Comparison of ENCODE assay signal across 18 cellular contexts in the genomic region with DNA sequence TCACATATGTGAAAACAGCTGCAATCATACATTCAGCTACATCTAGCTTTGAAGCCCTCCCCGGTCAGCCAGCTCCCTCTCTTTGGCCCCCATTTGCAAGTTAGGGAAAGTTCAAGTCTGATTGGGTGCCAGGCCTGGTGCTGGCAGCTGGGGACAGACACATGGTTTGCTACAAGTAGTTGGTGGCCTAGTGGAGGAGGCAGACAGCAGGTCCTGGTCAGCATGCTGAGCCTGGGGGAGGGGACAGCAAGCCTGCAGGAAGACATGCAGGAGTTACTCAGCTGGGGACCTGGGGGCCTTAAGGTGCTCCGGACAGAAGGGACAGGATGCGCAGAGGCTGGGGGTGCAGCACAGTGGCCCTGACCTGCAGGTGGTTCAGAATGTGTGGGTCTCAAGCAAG.
A peak's percentile ranks its signal among the peaks of the same experiment; 100 is the strongest.
DNase-seq lines count a peak whose midpoint lies in the region; ATAC-seq and TF ChIP-seq lines count a peak whose summit lies in the region.
"Had no signal": no experiment of that assay in that cellular context is flagged by ENCODE, and none has a peak within 500 bp of the region (broad histone marks: within the 10 kb centered on the region; RNA-seq: fewer than 3 reads in every experiment).

No MANE protein-coding gene starts in this region.

- H3K4me3 ChIP-seq in testis = no peak overlapping the region
- H3K4me3 ChIP-seq: BLaER1, HAP-1 had no signal

- WGBS in testis, 2 donors = 79 to 91% methylated on average over 3 of the region's 3 CpGs

- ATAC-seq in T-helper 17 cell = no peak
- no peak for ATAC-seq in stimulated activated naive B cell treated with anti-CD40 and anti-IgM and Interleukin-4, amounts not matched to agents 10 μg/mL and 1 μg/mL and 100 μg/mL, for 72 hours (replicated peaks)
- ATAC-seq: CD8-positive, alpha-beta T cell had no signal

- peaks cover 3% of the 10 kb centered on the region for H3K9me3 ChIP-seq in T-helper 17 cell (ENCODE audit: control insufficient read depth, low read length, poor library complexity, severe bottlenecking)
- H3K9me3 ChIP-seq in testis = no peaks in the 10 kb centered on the region
- H3K9me3 ChIP-seq: HAP-1 had no signal

- peaks cover 64% of the 10 kb centered on the region for H3K9me3 Mint-ChIP-seq in chondrocyte (ENCODE audit: low read depth)
- peaks cover 62% of the 10 kb centered on the region for H3K9me3 Mint-ChIP-seq in osteocyte (ENCODE audit: unreplicated experiment)
- H3K9me3 Mint-ChIP-seq in stimulated activated naive B cell treated with anti-CD40 and anti-IgM and Interleukin-4, amounts not matched to agents 10 μg/mL and 1 μg/mL and 100 μg/mL, for 72 hours = peaks cover 24 to 32% of the 10 kb centered on the region in 2 donors

- H3K27ac Mint-ChIP-seq in T-helper 17 cell = no peak overlapping the region
- no peak overlapping the region for H3K27ac Mint-ChIP-seq in chondrocyte (ENCODE audit: unreplicated experiment)
- H3K27ac Mint-ChIP-seq in osteocyte (ENCODE audit: unreplicated experiment) = no peak overlapping the region
- H3K27ac Mint-ChIP-seq in stimulated activated naive B cell treated with anti-CD40 and anti-IgM and Interleukin-4, amounts not matched to agents 10 μg/mL and 1 μg/mL and 100 μg/mL, for 72 hours = no peak overlapping the region
- H3K27ac Mint-ChIP-seq: B cell; CD4-positive, CD25-positive, alpha-beta regulatory T cell; CD8-positive, alpha-beta T cell; HFFc6 had no signal

- peak overlapping the region; percentile 0 for H3K4me3 Mint-ChIP-seq in T-helper 17 cell
- H3K4me3 Mint-ChIP-seq in chondrocyte (ENCODE audit: unreplicated experiment) = no peak overlapping the region
- no peak overlapping the region for H3K4me3 Mint-ChIP-seq in osteocyte (ENCODE audit: unreplicated experiment)
- H3K4me3 Mint-ChIP-seq in stimulated activated naive B cell treated with anti-CD40 and anti-IgM and Interleukin-4, amounts not matched to agents 10 μg/mL and 1 μg/mL and 100 μg/mL, for 72 hours = no peak overlapping the region
- H3K4me3 Mint-ChIP-seq: B cell; CD4-positive, CD25-positive, alpha-beta regulatory T cell; CD8-positive, alpha-beta T cell; HFFc6 had no signal

- no peak for TF ChIP-seq POLR2A in testis (IDR thresholded peaks at IDR 0.05)

- H3K4me1 Mint-ChIP-seq in T-helper 17 cell = no peaks in the 10 kb centered on the region
- H3K4me1 Mint-ChIP-seq in chondrocyte (ENCODE audit: low read depth) = no peaks in the 10 kb centered on the region
- no peaks in the 10 kb centered on the region for H3K4me1 Mint-ChIP-seq in osteocyte (ENCODE audit: unreplicated experiment)
- H3K4me1 Mint-ChIP-seq in stimulated activated naive B cell treated with anti-CD40 and anti-IgM and Interleukin-4, amounts not matched to agents 10 μg/mL and 1 μg/mL and 100 μg/mL, for 72 hours = no peaks in the 10 kb centered on the region
- H3K4me1 Mint-ChIP-seq: B cell; CD4-positive, CD25-positive, alpha-beta regulatory T cell had no signal

- H3K36me3 Mint-ChIP-seq in T-helper 17 cell (ENCODE audit: low read depth) (no peaks in the 10 kb centered on the region), chondrocyte (ENCODE audit: low read depth) (peaks cover 2% of the 10 kb centered on the region), osteocyte (ENCODE audit: unreplicated experiment) (no peaks in the 10 kb centered on the region)
- no peaks in the 10 kb centered on the region for H3K36me3 Mint-ChIP-seq in stimulated activated naive B cell treated with anti-CD40 and anti-IgM and Interleukin-4, amounts not matched to agents 10 μg/mL and 1 μg/mL and 100 μg/mL, for 72 hours
- H3K36me3 Mint-ChIP-seq: CD4-positive, CD25-positive, alpha-beta regulatory T cell; CD8-positive, alpha-beta T cell had no signal

- no peaks in the 10 kb centered on the region for H3K36me3 ChIP-seq in testis (ENCODE audit: low read depth, missing control alignments)
- H3K36me3 ChIP-seq: BLaER1, HAP-1 had no signal

- H3K27me3 ChIP-seq in testis = no peaks in the 10 kb centered on the region
- H3K27me3 ChIP-seq: BLaER1 had no signal

- H3K27me3 Mint-ChIP-seq in T-helper 17 cell (no peaks in the 10 kb centered on the region), chondrocyte (ENCODE audit: low read depth) (no peaks in the 10 kb centered on the region), osteocyte (ENCODE audit: unreplicated experiment) (no peaks in the 10 kb centered on the region)
- H3K27me3 Mint-ChIP-seq in stimulated activated naive B cell treated with anti-CD40 and anti-IgM and Interleukin-4, amounts not matched to agents 10 μg/mL and 1 μg/mL and 100 μg/mL, for 72 hours = no peaks in the 10 kb centered on the region
- H3K27me3 Mint-ChIP-seq: B cell; CD4-positive, CD25-positive, alpha-beta regulatory T cell had no signal

- TF ChIP-seq CTCF in chondrocyte (IDR thresholded peaks at IDR 0.05) (no peak), osteocyte (IDR thresholded peaks at IDR 0.05) (no peak), testis (IDR thresholded peaks at IDR 0.05) (no peak)

- no peak for DNase-seq in T-helper 17 cell
- peak; percentile 81 for DNase-seq in chondrocyte (ENCODE audit: low spot score)
- DNase-seq in osteocyte (ENCODE audit: extremely low spot score, unreplicated experiment) = peak; percentile 77
- DNase-seq in testis = peak; percentile 36
- DNase-seq in stimulated activated naive B cell treated with anti-CD40 and anti-IgM and Interleukin-4, amounts not matched to agents 10 μg/mL and 1 μg/mL and 100 μg/mL, for 72 hours = no peak
- no peak for DNase-seq in hippocampal formation (lab: John Stamatoyannopoulos, UW)
- DNase-seq in NCI-H510A (lab: John Stamatoyannopoulos, UW) = no peak
- DNase-seq: Caco-2; CD4-positive, CD25-positive, alpha-beta regulatory T cell; DMS153; DND-41; GOT3; HFFc6 had no signal

- intact Hi-C loops in testis (cut with DNase I; ENCODE audit: low total_unique reads) = no loop called here

- H3K4me1 ChIP-seq in testis = peaks cover 15% of the 10 kb centered on the region
- H3K4me1 ChIP-seq: BLaER1, Caco-2, HAP-1 had no signal

- H3K27ac ChIP-seq in testis = no peak overlapping the region
- H3K27ac ChIP-seq: BLaER1, C4-2B had no signal

Comparison
In these comparisons a context has a peak if more than half of its experiments do, and no peak if none do; other contexts are left out.
1. DNase-seq: peak in chondrocyte (single experiment), osteocyte (single experiment) and testis (single experiment); none in T-helper 17 cell (0 of 3), stimulated activated naive B cell treated with anti-CD40 and anti-IgM and Interleukin-4, amounts not matched to agents 10 μg/mL and 1 μg/mL and 100 μg/mL, for 72 hours (single experiment), hippocampal formation (0 of 2) and NCI-H510A (single experiment).